In the genomic region with DNA sequence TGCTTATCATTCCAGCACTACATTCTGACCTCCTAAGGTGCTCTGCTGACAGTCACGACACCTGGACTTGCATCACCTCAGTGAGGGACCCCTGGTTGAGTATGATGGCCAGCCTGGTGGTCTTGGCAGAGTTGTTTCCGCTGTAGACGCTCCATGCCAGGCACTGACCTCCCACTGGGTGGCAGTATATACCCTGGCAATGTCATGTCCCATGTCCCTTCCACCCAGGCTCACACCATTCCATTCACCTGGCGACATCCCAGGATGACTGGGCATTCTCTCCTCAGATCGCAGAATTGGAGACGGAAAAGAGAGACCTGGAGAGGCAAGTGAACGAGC, we compare ENCODE assay signal across 11 cellular contexts. TPM values are rescaled to one million over a fixed set of nuclear protein-coding genes. Genes with fewer than 3 reads are reported as not detected.
DNase-seq lines count a peak whose midpoint lies in the region; ATAC-seq, FAIRE-seq and TF ChIP-seq lines count a peak whose summit lies in the region.
"Had no signal": no experiment of that assay in that cellular context is flagged by ENCODE, and none has a peak within 500 bp of the region (broad histone marks: within the 10 kb centered on the region; RNA-seq: fewer than 3 reads in every experiment).

No MANE protein-coding gene starts in this region.

- 93 to 94% methylated on average over 7 of the region's 7 CpGs for WGBS in pancreas, 2 donors

- TF ChIP-seq CTCF in keratinocyte (optimal IDR thresholded peaks at IDR 0.05 in 1 of 3, IDR thresholded peaks at IDR 0.05 in 1 of 3, conservative IDR thresholded peaks at IDR 0.05 in 1 of 3; ENCODE audit: extremely low read depth in 1 of 3, insufficient read depth in 2 of 3, low read length in 3 of 3) (peak; percentile 62 to 92 (median 67)), pancreas (IDR thresholded peaks at IDR 0.05) (peak in 1 of 4 donors; percentile 11)

- H3K27me3 ChIP-seq in keratinocyte (ENCODE audit: control insufficient read depth, extremely low read depth, insufficient read depth, low read length) (no peaks in the 10 kb centered on the region), pancreas (no peaks in the 10 kb centered on the region)
- H3K27me3 ChIP-seq: BLaER1 treated with 17β-estradiol and CSF1 and Interleukin-3, amounts not matched to agents 10 nM and 100 nM had no signal

- peaks cover 11 to 20% of the 10 kb centered on the region in 2 experiments for H3K36me3 ChIP-seq in keratinocyte (ENCODE audit: control insufficient read depth in 2 of 2, extremely low read depth in 1 of 2, insufficient read depth in 2 of 2, low read length in 2 of 2)
- peaks cover 0 to 26% (median 16%) of the 10 kb centered on the region in 3 donors for H3K36me3 ChIP-seq in pancreas

- dilution Hi-C loops in keratinocyte (cut with MboI; ENCODE audit: extremely low pct_ligation_motif_present, low sequenced_read_pairs) = no loop called here

- ATAC-seq in GM21825 (IDR thresholded peaks at IDR 0.05; ENCODE audit: unreplicated experiment) (no peak), pancreas (no peak)

- no peak overlapping the region for H3K4me3 ChIP-seq in keratinocyte (ENCODE audit: control insufficient read depth in 2 of 3, extremely low read depth in 1 of 3, insufficient read depth in 2 of 3, low read depth in 1 of 3, low read length in 3 of 3)
- H3K4me3 ChIP-seq in pancreas = no peak overlapping the region
- H3K4me3 ChIP-seq: BLaER1 treated with 17β-estradiol and CSF1 and Interleukin-3, amounts not matched to agents 10 nM and 100 nM; skin epidermis had no signal

- H3K4me1 ChIP-seq in keratinocyte (ENCODE audit: control insufficient read depth, extremely low read depth, insufficient read depth, low read length) (peaks cover 5% of the 10 kb centered on the region), pancreas (peaks cover 0 to 5% (median 0%) of the 10 kb centered on the region in 3 donors)

- no peak overlapping the region for H3K4me2 ChIP-seq in keratinocyte (ENCODE audit: control insufficient read depth, extremely low read depth, insufficient read depth, low read depth, low read length)
- H3K4me2 ChIP-seq: BLaER1 treated with 17β-estradiol and CSF1 and Interleukin-3, amounts not matched to agents 10 nM and 100 nM had no signal

- peak; percentile 17 for FAIRE-seq in keratinocyte (lab: Jason Lieb, UNC)
- FAIRE-seq in pancreas (lab: Jason Lieb, UNC) = no peak

- intact Hi-C loops in pancreas (cut with DNase I) = no loop called here

- H3K9me3 ChIP-seq in keratinocyte (ENCODE audit: control insufficient read depth, low read depth, low read length) (no peaks in the 10 kb centered on the region), pancreas (no peaks in the 10 kb centered on the region)
- H3K9me3 ChIP-seq: BLaER1 treated with 17β-estradiol and CSF1 and Interleukin-3, amounts not matched to agents 10 nM and 100 nM had no signal

- no peak overlapping the region for H3K9ac ChIP-seq in keratinocyte (ENCODE audit: control insufficient read depth, extremely low read depth, insufficient read depth, low read length)
- H3K9ac ChIP-seq: BLaER1 treated with 17β-estradiol and CSF1 and Interleukin-3, amounts not matched to agents 10 nM and 100 nM had no signal

- DNase-seq in NCI-H2196 (lab: John Stamatoyannopoulos, UW; ENCODE audit: unreplicated experiment) (peak; percentile 44), NCI-H2196 treated with DMSO at 0.1 percent for 48 hours (lab: John Stamatoyannopoulos, UW; ENCODE audit: unreplicated experiment) (no peak), NAMALWA (ENCODE audit: low spot score) (peak; percentile 59), keratinocyte (ENCODE audit: low read depth, low spot score) (no peak), foreskin melanocyte (no peak), pancreas (no peak)
- peak; percentile 62 to 66 for DNase-seq in activated T-cell treated with anti-CD3 and anti-CD28 coated beads, Interleukin-2, amount 50 U/mL, for 48 hours

- no peak overlapping the region for H2AFZ ChIP-seq in keratinocyte (ENCODE audit: control insufficient read depth, low read length)

- no peak overlapping the region for H3K27ac ChIP-seq in keratinocyte (ENCODE audit: control insufficient read depth, insufficient read depth, low read length)
- H3K27ac ChIP-seq in pancreas = no peak overlapping the region
- H3K27ac ChIP-seq: BLaER1 treated with 17β-estradiol and CSF1 and Interleukin-3, amounts not matched to agents 10 nM and 100 nM; skin epidermis had no signal

- H3K9me1 ChIP-seq in keratinocyte (ENCODE audit: control insufficient read depth, extremely low read depth, insufficient read depth, low read length) = no peaks in the 10 kb centered on the region

- H4K20me1 ChIP-seq in keratinocyte (ENCODE audit: control insufficient read depth, extremely low read depth, insufficient read depth, low read length) = no peaks in the 10 kb centered on the region

- no peaks in the 10 kb centered on the region for H3K79me2 ChIP-seq in keratinocyte (ENCODE audit: control insufficient read depth, insufficient read depth, low read length)

RNA-seq across cellular contexts. Expression of a gene that starts 5.0 kb away (rescaled TPM):
- 0.06 to 0.14 TPM (median 0.06 TPM) in 3 replicates for polyA plus RNA-seq in keratinocyte
- not detected for polyA plus RNA-seq in keratinocyte (2011; ENCODE audit: low read depth)
- 0.03 TPM in 1 of 2 replicates, not detected in the other for polyA plus RNA-seq in keratinocyte (2011; cell fraction: cytosol; rRNA removed)
- 0.04 TPM in 1 of 2 replicates, not detected in the other for polyA plus RNA-seq in keratinocyte (2011; cell fraction: nucleus; rRNA removed)
- polyA plus RNA-seq in keratinocyte (2012; ENCODE audit: low replicate concordance) = 0.04 and 0.18 TPM in 2 replicates
- polyA minus RNA-seq in keratinocyte = 0.13 TPM in 1 of 3 replicates, not detected in the others
- polyA minus RNA-seq in keratinocyte (2011; cell fraction: cytosol; rRNA and poly(A)+ RNA removed) = not detected
- polyA minus RNA-seq in keratinocyte (2011; cell fraction: nucleus; rRNA and poly(A)+ RNA removed) = not detected in 2 replicates
- total RNA-seq in pancreas = 10 to 100 TPM in 5 of 6 donors, 1 to 10 TPM in 1; 8.7 to 16.3 (median 11.2) TPM
- 10 to 100 TPM; 38.4 to 61.0 TPM for polyA plus RNA-seq in pancreas
- total RNA-seq: activated CD8-positive, alpha-beta memory T cell treated with anti-CD3 and anti-CD28 coated beads for 36 hours had no signal

RNA-seq across cellular contexts. Expression of a gene that starts 7.7 kb away (rescaled TPM):
- polyA plus RNA-seq in keratinocyte (6.7 to 8.9 TPM (median 7.1 TPM) in 3 replicates), pancreas (1 to 10 TPM; 2.7 to 5.9 TPM)
- 11.6 TPM for polyA plus RNA-seq in keratinocyte (2011; ENCODE audit: low read depth)
- polyA plus RNA-seq in keratinocyte (2011; cell fraction: cytosol; rRNA removed) = 3.9 and 5.9 TPM in 2 replicates
- polyA plus RNA-seq in keratinocyte (2011; cell fraction: nucleus; rRNA removed) = 12.5 and 16.8 TPM in 2 replicates
- 7.1 and 7.9 TPM in 2 replicates for polyA plus RNA-seq in keratinocyte (2012; ENCODE audit: low replicate concordance)
- 5.3 to 12.3 TPM (median 8.6 TPM) in 3 replicates for polyA minus RNA-seq in keratinocyte
- polyA minus RNA-seq in keratinocyte (2011; cell fraction: cytosol; rRNA and poly(A)+ RNA removed) = 6.9 TPM
- polyA minus RNA-seq in keratinocyte (2011; cell fraction: nucleus; rRNA and poly(A)+ RNA removed) = 15.0 and 18.6 TPM in 2 replicates
- total RNA-seq in pancreas = 1 to 10 TPM; 6.5 to 7.8 (median 7.0) TPM

RNA-seq across cellular contexts. Expression of a gene that starts 34.0 kb away (rescaled TPM):
- polyA plus RNA-seq in keratinocyte (49.7 to 81.0 TPM (median 52.7 TPM) in 3 replicates), pancreas (10 to 100 TPM; 50.6 to 69.1 TPM)
- 225 TPM for polyA plus RNA-seq in keratinocyte (2011; ENCODE audit: low read depth)
- 38.2 and 48.0 TPM in 2 replicates for polyA plus RNA-seq in keratinocyte (2011; cell fraction: cytosol; rRNA removed)
- polyA plus RNA-seq in keratinocyte (2011; cell fraction: nucleus; rRNA removed) = 71.0 and 93.5 TPM in 2 replicates
- 43.2 and 100 TPM in 2 replicates for polyA plus RNA-seq in keratinocyte (2012; ENCODE audit: low replicate concordance)
- polyA minus RNA-seq in keratinocyte = 27.2 to 64.3 TPM (median 40.2 TPM) in 3 replicates
- 49.5 TPM for polyA minus RNA-seq in keratinocyte (2011; cell fraction: cytosol; rRNA and poly(A)+ RNA removed)
- polyA minus RNA-seq in keratinocyte (2011; cell fraction: nucleus; rRNA and poly(A)+ RNA removed) = 55.9 and 57.2 TPM in 2 replicates
- 10 to 100 TPM in 5 of 6 donors, 1 to 10 TPM in 1; 9.8 to 20.1 (median 17.1) TPM for total RNA-seq in pancreas

RNA-seq across cellular contexts. Expression of a gene that starts 47.2 kb away (rescaled TPM):
- polyA plus RNA-seq in keratinocyte (38.9 to 51.9 TPM (median 49.3 TPM) in 3 replicates), pancreas (10 to 100 TPM; 32.7 to 59.8 TPM)
- 134 TPM for polyA plus RNA-seq in keratinocyte (2011; ENCODE audit: low read depth)
- 44.0 and 69.9 TPM in 2 replicates for polyA plus RNA-seq in keratinocyte (2011; cell fraction: cytosol; rRNA removed)
- polyA plus RNA-seq in keratinocyte (2011; cell fraction: nucleus; rRNA removed) = 38.9 and 49.7 TPM in 2 replicates
- 40.6 and 65.0 TPM in 2 replicates for polyA plus RNA-seq in keratinocyte (2012; ENCODE audit: low replicate concordance)
- 6.8 to 22.2 TPM (median 15.4 TPM) in 3 replicates for polyA minus RNA-seq in keratinocyte
- 25.9 TPM for polyA minus RNA-seq in keratinocyte (2011; cell fraction: cytosol; rRNA and poly(A)+ RNA removed)
- 12.2 and 14.7 TPM in 2 replicates for polyA minus RNA-seq in keratinocyte (2011; cell fraction: nucleus; rRNA and poly(A)+ RNA removed)
- total RNA-seq in pancreas = 10 to 100 TPM; 26.1 to 39.7 (median 27.6) TPM

Comparison
In these comparisons a context has a peak if more than half of its experiments do, and no peak if none do; other contexts are left out.
1. DNase-seq: peak in NCI-H2196 (single experiment), NAMALWA (single experiment) and activated T-cell treated with anti-CD3 and anti-CD28 coated beads, Interleukin-2, amount 50 U/mL, for 48 hours (2 of 2); none in NCI-H2196 treated with DMSO at 0.1 percent for 48 hours (single experiment), keratinocyte (single experiment), foreskin melanocyte (single experiment) and pancreas (0 of 6).
2. RNA of a gene that starts 5.0 kb away (polyA plus RNA-seq): 38.4 to 61.0 TPM in pancreas; 0.03 to 0.18 TPM in keratinocyte; every median in the first group is over 10 times any median in the second.